11 cellular contexts compared by ENCODE assay signal in genomic region chr3:14532691-14533456, GRCh38. TPM values are rescaled to one million over a fixed set of nuclear protein-coding genes. Genes with fewer than 3 reads are reported as not detected.
DNase-seq lines count a peak whose midpoint lies in the region; ATAC-seq and TF ChIP-seq lines count a peak whose summit lies in the region.
"Had no signal": no experiment of that assay in that cellular context is flagged by ENCODE, and none has a peak within 500 bp of the region (broad histone marks: within the 10 kb centered on the region; RNA-seq: fewer than 3 reads in every experiment).

No MANE protein-coding gene starts in this region.

- no peak overlapping the region for H3K4me3 Mint-ChIP-seq in Calu3 (ENCODE audit: low read depth, unreplicated experiment)

- BruUV-seq in Calu3 (replicated peaks; lab: Mats Ljungman, UMichigan) = no TSS peak

- H3K9me3 Mint-ChIP-seq in Calu3 (ENCODE audit: low read depth, unreplicated experiment) = no peaks in the 10 kb centered on the region

- WGBS in lower leg skin, 2 donors = 38% methylated on average over 19 to 20 of the region's 20 CpGs
- 82% methylated on average over 10 of the region's 20 CpGs for WGBS in esophagus muscularis mucosa

- H3K9me3 ChIP-seq in esophagus muscularis mucosa = no peaks in the 10 kb centered on the region

- H3K36me3 ChIP-seq in esophagus muscularis mucosa = no peaks in the 10 kb centered on the region

- intact Hi-C loops in Calu3 (cut with micrococcal nuclease; ENCODE audit: unreplicated experiment) (no loop called here), lower leg skin (cut with DNase I; ENCODE audit: low total_unique reads) (no loop called here), esophagus muscularis mucosa (cut with DNase I) (no loop called here)

- TF ChIP-seq EP300 in esophagus muscularis mucosa (IDR thresholded peaks at IDR 0.05) = no peak

- no peaks in the 10 kb centered on the region for H3K36me3 Mint-ChIP-seq in Calu3 (ENCODE audit: insufficient read depth, unreplicated experiment)

- H3K4me1 ChIP-seq in esophagus muscularis mucosa = peaks cover 15 to 41% (median 23%) of the 10 kb centered on the region in 4 donors

- no peaks in the 10 kb centered on the region for H3K4me1 Mint-ChIP-seq in Calu3 (ENCODE audit: low read depth, unreplicated experiment)

- DNase-seq in Calu3 (peak; percentile 58), NCI-H1092 treated with DMSO at 0.1 percent for 48 hours (lab: John Stamatoyannopoulos, UW) (peak; percentile 45), coronary artery (ENCODE audit: low spot score) (no peak), lower leg skin (ENCODE audit: low spot score in 2 of 2) (peak; percentile 53 to 93), hepatic stellate cell (ENCODE audit: low spot score) (no peak), NCI-H774 (lab: John Stamatoyannopoulos, UW) (no peak), esophagus muscularis mucosa (ENCODE audit: extremely low spot score) (no peak)
- DNase-seq: activated CD4-positive, CD25-positive, alpha-beta regulatory T cell; DND-41; substantia nigra had no signal

- CTCF ChIA-PET in Calu3 (lab: Charles Lee) = no interaction called here

- TF ChIP-seq POLR2A in lower leg skin (IDR thresholded peaks at IDR 0.05) = no peak
- TF ChIP-seq POLR2A in esophagus muscularis mucosa (IDR thresholded peaks at IDR 0.05; ENCODE audit: low read depth) = no peak

- no peak overlapping the region for H3K27ac Mint-ChIP-seq in Calu3 (ENCODE audit: unreplicated experiment)

- TF ChIP-seq CTCF in Calu3 (IDR thresholded peaks at IDR 0.05; ENCODE audit: unreplicated experiment) = no peak
- TF ChIP-seq CTCF in coronary artery (IDR thresholded peaks at IDR 0.05) = no peak
- TF ChIP-seq CTCF in lower leg skin (IDR thresholded peaks at IDR 0.05) = no peak
- no peak for TF ChIP-seq CTCF in esophagus muscularis mucosa (IDR thresholded peaks at IDR 0.05)

- no peak for ATAC-seq in GM18868 (IDR thresholded peaks at IDR 0.05; ENCODE audit: unreplicated experiment)

- H3K27me3 Mint-ChIP-seq in Calu3 (ENCODE audit: unreplicated experiment) = peaks cover 28% of the 10 kb centered on the region

- H3K4me3 ChIP-seq in coronary artery (no peak overlapping the region), lower leg skin (ENCODE audit: low read depth, poor library complexity, severe bottlenecking) (no peak overlapping the region), esophagus muscularis mucosa (no peak overlapping the region)

- peaks cover 0 to 27% (median 0%) of the 10 kb centered on the region in 4 donors for H3K27me3 ChIP-seq in esophagus muscularis mucosa

- H3K27ac ChIP-seq in coronary artery (peak overlapping the region; percentile 18 to 21), esophagus muscularis mucosa (replicated peaks in 1 of 4) (no peak overlapping the region)

RNA-seq across cellular contexts. Expression of gene GRIP2, which starts 7.3 kb away (rescaled TPM):
- total RNA-seq in Calu3 (2022) = 0.27 TPM in 1 of 2 replicates, not detected in the other
- 1 to 10 TPM in 3 of 4 donors, under 1 TPM in 1; 0.89 to 5.2 (median 2.3) TPM for total RNA-seq in lower leg skin
- under 1 TPM; 0.45 to 0.92 (median 0.66) TPM for total RNA-seq in esophagus muscularis mucosa

Comparison
In these comparisons a context has a peak if more than half of its experiments do, and no peak if none do; other contexts are left out.
1. DNase-seq: peak in Calu3 (single experiment), NCI-H1092 treated with DMSO at 0.1 percent for 48 hours (single experiment) and lower leg skin (2 of 2); none in coronary artery (single experiment), hepatic stellate cell (single experiment), NCI-H774 (single experiment) and esophagus muscularis mucosa (single experiment).
2. H3K27ac ChIP-seq: peak in coronary artery (2 of 2); none in esophagus muscularis mucosa (0 of 4).